8 cellular contexts compared by ENCODE assay signal in genomic region chr11:32809313-32809712, GRCh38. TPM values are rescaled to one million over a fixed set of nuclear protein-coding genes. Genes with fewer than 3 reads are reported as not detected.
A peak's percentile ranks its signal among the peaks of the same experiment; 100 is the strongest.
DNase-seq lines count a peak whose midpoint lies in the region; ATAC-seq and TF ChIP-seq lines count a peak whose summit lies in the region.

No MANE protein-coding gene starts in this region.

- H3K4me1 ChIP-seq in ACC112 (ENCODE audit: control insufficient read depth, insufficient read depth, low read length, unreplicated experiment) (no peaks in the 10 kb centered on the region), SJSA1 (replicated peaks) (no peaks in the 10 kb centered on the region), spleen (no peaks in the 10 kb centered on the region)

- ATAC-seq in GM18498 (IDR thresholded peaks at IDR 0.05; ENCODE audit: unreplicated experiment) (peak; percentile 99), HG02763 (IDR thresholded peaks at IDR 0.05; ENCODE audit: unreplicated experiment) (peak; percentile 96)

- DNase-seq in NB4 (ENCODE audit: low read depth) (peak; percentile 84), SJSA1 (ENCODE audit: low read depth in 1 of 2, low spot score in 2 of 2) (peak; percentile 35 to 57), astrocyte of the hippocampus (ENCODE audit: low read depth, low spot score) (peak; percentile 80), iPS DF 19.7 (ENCODE audit: low read depth, low spot score) (peak; percentile 54), spleen (peak; percentile 79)

- H3K27me3 ChIP-seq in ACC112 (ENCODE audit: insufficient read depth, low read length) (no peaks in the 10 kb centered on the region), SJSA1 (replicated peaks) (peaks cover 4% of the 10 kb centered on the region; the same call in 1 of the 2 replicates), spleen (replicated peaks in 1 of 7) (no peaks in the 10 kb centered on the region)

- 21 to 33% (median 31%) methylated on average over 3 of the region's 3 CpGs for WGBS in spleen, 5 donors

- TF ChIP-seq POLR2A in NB4 (IDR thresholded peaks at IDR 0.05; ENCODE audit: extremely low read depth, insufficient read length) (no peak), spleen (IDR thresholded peaks at IDR 0.05) (no peak)

- no peaks in the 10 kb centered on the region for H3K36me3 ChIP-seq in ACC112 (ENCODE audit: insufficient read depth, low read length)
- no peaks in the 10 kb centered on the region for H3K36me3 ChIP-seq in SJSA1
- no peaks in the 10 kb centered on the region for H3K36me3 ChIP-seq in spleen

- peak; percentile 85 for TF ChIP-seq CTCF in NB4 (IDR thresholded peaks at IDR 0.05; ENCODE audit: low read depth, low read length)
- peak in 10 of 11 experiments; percentile 22 to 69 (median 58) for TF ChIP-seq CTCF in spleen (IDR thresholded peaks at IDR 0.05 in 8 of 11, conservative IDR thresholded peaks at IDR 0.05 in 3 of 11)

- no peaks in the 10 kb centered on the region for H3K79me2 ChIP-seq in ACC112 (ENCODE audit: control insufficient read depth, insufficient read depth, low read length, unreplicated experiment)

- peak overlapping the region; percentile 74 for H2AFZ ChIP-seq in ACC112 (ENCODE audit: low read length, unreplicated experiment)

- no peaks in the 10 kb centered on the region for H3K9me3 ChIP-seq in SJSA1 (replicated peaks)
- H3K9me3 ChIP-seq in spleen = no peaks in the 10 kb centered on the region

- no peak overlapping the region for H3K4me3 ChIP-seq in ACC112 (ENCODE audit: low read depth, low read length)
- H3K4me3 ChIP-seq in NB4 (ENCODE audit: low read depth, low read length) = no peak overlapping the region
- no peak overlapping the region for H3K4me3 ChIP-seq in SJSA1
- no peak overlapping the region for H3K4me3 ChIP-seq in spleen

- H3K27ac ChIP-seq in ACC112 (ENCODE audit: low read depth, low read length) = no peak overlapping the region
- H3K27ac ChIP-seq in SJSA1 = no peak overlapping the region
- H3K27ac ChIP-seq in spleen = no peak overlapping the region

- intact Hi-C loops in spleen (cut with DNase I; ENCODE audit: low total_unique reads) = no loop called here

RNA-seq across cellular contexts. Expression of gene CCDC73, which starts 14.9 kb away (rescaled TPM):
- total RNA-seq in SJSA1 (2014; rRNA removed; shearing (Covaris generic)) = not detected in 2 replicates
- 1 to 10 TPM in 2 of 7 donors, under 1 TPM in 4, not detected in 1; 0.46 to 2.1 (median 0.72) TPM for total RNA-seq in spleen
- under 1 TPM; 0.16 to 0.18 (median 0.17) TPM for polyA plus RNA-seq in spleen

RNA-seq across cellular contexts. Expression of gene PRRG4, which starts 20.4 kb away (rescaled TPM):
- total RNA-seq in SJSA1 (2014; rRNA removed; shearing (Covaris generic)) = 0.16 TPM in 1 of 2 replicates, not detected in the other
- 1 to 10 TPM; 2.8 to 6.7 (median 4.3) TPM for total RNA-seq in spleen
- polyA plus RNA-seq in spleen = 1 to 10 TPM in 1 of 3 donors, under 1 TPM in 2; 0.65 to 2.6 (median 0.87) TPM
